Comparison of ENCODE assay signal across 1 cellular context in the genomic region with DNA sequence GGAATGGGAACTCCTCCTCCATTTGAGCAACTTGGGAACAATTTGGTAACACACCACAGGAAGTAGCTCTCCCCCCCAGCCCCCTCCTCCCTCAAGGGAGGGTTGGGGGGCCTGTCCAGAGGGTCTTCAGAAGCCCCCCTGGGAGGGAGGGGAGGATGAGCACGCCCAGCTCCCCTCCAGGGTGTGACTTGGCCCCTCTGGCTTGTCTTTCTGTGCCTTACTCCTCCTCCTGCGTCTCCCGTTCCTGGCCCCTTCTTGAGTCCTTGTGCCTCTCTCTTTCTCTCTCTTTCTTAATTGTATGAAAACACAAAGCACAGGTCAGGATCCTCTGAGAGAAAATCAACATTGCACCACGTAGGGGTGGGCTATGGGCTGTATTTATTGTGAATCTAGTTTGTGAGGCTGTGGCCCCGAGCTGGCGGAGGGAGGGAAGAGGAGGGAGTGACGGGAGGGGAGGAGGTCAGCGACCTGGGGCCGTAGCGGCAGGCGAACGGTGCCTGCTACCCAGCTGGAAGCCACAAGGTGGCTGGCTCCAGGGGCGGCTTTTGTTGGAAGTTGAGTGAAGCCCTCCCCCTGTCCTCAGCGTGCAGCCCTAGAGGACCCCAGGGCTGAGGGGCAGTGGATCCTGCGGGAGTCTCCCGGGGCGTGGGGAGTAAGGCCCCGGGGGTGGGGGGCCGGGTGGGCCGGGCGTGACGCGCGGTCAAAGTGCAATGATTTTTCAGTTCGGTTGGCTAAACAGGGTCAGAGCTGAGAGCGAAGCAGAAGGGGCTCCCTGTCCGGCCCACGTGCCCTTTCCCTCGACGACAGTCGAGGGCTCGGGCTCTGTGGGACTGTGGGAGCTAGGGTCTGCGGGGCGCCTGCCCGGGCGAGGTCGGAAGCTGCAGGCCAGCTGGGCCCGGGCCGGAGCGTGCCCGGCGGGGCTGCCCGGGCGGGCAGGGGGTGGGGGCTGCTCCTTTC.
TF ChIP-seq lines count a peak whose summit lies in the region.

No MANE protein-coding gene starts in this region.

TF ChIP-seq in HepG2, 621 proteins besides CTCF, POLR2A, EP300 and RAD21 (continued from another document and continues in another):
- peak; percentile 76; the same call in 1 of the 2 replicates for TF ChIP-seq MAZ (IDR thresholded peaks at IDR 0.05; ENCODE audit: borderline replicate concordance, low read depth, low read length)
- TF ChIP-seq MAZ (CRISPR knock-in tag; IDR thresholded peaks at IDR 0.05; ENCODE audit: low read depth), result no peak; the same call in 1 of the 2 replicates
- TF ChIP-seq, protein P1, sequence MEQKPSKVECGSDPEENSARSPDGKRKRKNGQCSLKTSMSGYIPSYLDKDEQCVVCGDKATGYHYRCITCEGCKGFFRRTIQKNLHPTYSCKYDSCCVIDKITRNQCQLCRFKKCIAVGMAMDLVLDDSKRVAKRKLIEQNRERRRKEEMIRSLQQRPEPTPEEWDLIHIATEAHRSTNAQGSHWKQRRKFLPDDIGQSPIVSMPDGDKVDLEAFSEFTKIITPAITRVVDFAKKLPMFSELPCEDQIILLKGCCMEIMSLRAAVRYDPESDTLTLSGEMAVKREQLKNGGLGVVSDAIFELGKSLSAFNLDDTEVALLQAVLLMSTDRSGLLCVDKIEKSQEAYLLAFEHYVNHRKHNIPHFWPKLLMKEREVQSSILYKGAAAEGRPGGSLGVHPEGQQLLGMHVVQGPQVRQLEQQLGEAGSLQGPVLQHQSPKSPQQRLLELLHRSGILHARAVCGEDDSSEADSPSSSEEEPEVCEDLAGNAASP (CRISPR knock-in tag; IDR thresholded peaks at IDR 0.05; ENCODE audit: borderline replicate concordance), result 0 out of 2 replicates have a peak, but pooled peaks have one; percentile 31
- TF ChIP-seq, protein P2, sequence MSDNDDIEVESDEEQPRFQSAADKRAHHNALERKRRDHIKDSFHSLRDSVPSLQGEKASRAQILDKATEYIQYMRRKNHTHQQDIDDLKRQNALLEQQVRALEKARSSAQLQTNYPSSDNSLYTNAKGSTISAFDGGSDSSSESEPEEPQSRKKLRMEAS (IDR thresholded peaks at IDR 0.05), result peak; percentile 93
- TF ChIP-seq STAT5B (CRISPR knock-in tag; IDR thresholded peaks at IDR 0.05), result no peak
- TF ChIP-seq NR2F6 (IDR thresholded peaks at IDR 0.05), result peak; percentile 79
- TF ChIP-seq NR2F6 (CRISPR knock-in tag; IDR thresholded peaks at IDR 0.05), result peak; percentile 80
- TF ChIP-seq ELF3 (CRISPR knock-in tag; IDR thresholded peaks at IDR 0.05), result 0 out of 2 replicates have a peak, but pooled peaks have one; percentile 20
- TF ChIP-seq, protein P3, sequence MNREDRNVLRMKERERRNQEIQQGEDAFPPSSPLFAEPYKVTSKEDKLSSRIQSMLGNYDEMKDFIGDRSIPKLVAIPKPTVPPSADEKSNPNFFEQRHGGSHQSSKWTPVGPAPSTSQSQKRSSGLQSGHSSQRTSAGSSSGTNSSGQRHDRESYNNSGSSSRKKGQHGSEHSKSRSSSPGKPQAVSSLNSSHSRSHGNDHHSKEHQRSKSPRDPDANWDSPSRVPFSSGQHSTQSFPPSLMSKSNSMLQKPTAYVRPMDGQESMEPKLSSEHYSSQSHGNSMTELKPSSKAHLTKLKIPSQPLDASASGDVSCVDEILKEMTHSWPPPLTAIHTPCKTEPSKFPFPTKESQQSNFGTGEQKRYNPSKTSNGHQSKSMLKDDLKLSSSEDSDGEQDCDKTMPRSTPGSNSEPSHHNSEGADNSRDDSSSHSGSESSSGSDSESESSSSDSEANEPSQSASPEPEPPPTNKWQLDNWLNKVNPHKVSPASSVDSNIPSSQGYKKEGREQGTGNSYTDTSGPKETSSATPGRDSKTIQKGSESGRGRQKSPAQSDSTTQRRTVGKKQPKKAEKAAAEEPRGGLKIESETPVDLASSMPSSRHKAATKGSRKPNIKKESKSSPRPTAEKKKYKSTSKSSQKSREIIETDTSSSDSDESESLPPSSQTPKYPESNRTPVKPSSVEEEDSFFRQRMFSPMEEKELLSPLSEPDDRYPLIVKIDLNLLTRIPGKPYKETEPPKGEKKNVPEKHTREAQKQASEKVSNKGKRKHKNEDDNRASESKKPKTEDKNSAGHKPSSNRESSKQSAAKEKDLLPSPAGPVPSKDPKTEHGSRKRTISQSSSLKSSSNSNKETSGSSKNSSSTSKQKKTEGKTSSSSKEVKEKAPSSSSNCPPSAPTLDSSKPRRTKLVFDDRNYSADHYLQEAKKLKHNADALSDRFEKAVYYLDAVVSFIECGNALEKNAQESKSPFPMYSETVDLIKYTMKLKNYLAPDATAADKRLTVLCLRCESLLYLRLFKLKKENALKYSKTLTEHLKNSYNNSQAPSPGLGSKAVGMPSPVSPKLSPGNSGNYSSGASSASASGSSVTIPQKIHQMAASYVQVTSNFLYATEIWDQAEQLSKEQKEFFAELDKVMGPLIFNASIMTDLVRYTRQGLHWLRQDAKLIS (CRISPR knock-in tag; IDR thresholded peaks at IDR 0.05), result no peak
- TF ChIP-seq, protein P4, sequence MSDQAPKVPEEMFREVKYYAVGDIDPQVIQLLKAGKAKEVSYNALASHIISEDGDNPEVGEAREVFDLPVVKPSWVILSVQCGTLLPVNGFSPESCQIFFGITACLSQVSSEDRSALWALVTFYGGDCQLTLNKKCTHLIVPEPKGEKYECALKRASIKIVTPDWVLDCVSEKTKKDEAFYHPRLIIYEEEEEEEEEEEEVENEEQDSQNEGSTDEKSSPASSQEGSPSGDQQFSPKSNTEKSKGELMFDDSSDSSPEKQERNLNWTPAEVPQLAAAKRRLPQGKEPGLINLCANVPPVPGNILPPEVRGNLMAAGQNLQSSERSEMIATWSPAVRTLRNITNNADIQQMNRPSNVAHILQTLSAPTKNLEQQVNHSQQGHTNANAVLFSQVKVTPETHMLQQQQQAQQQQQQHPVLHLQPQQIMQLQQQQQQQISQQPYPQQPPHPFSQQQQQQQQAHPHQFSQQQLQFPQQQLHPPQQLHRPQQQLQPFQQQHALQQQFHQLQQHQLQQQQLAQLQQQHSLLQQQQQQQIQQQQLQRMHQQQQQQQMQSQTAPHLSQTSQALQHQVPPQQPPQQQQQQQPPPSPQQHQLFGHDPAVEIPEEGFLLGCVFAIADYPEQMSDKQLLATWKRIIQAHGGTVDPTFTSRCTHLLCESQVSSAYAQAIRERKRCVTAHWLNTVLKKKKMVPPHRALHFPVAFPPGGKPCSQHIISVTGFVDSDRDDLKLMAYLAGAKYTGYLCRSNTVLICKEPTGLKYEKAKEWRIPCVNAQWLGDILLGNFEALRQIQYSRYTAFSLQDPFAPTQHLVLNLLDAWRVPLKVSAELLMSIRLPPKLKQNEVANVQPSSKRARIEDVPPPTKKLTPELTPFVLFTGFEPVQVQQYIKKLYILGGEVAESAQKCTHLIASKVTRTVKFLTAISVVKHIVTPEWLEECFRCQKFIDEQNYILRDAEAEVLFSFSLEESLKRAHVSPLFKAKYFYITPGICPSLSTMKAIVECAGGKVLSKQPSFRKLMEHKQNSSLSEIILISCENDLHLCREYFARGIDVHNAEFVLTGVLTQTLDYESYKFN (CRISPR knock-in tag; conservative IDR thresholded peaks at IDR 0.05), result 0 out of 2 replicates have a peak, but pooled peaks have one; percentile 13
- no peak for TF ChIP-seq ZFP82 (CRISPR knock-in tag; IDR thresholded peaks at IDR 0.05; ENCODE audit: borderline replicate concordance)
- TF ChIP-seq GTF2F1 (IDR thresholded peaks at IDR 0.05; ENCODE audit: low read length), result no peak
- peak; percentile 63 to 74; a peak in 3 of 4 replicates for TF ChIP-seq NR2F1 (CRISPR knock-in tag; IDR thresholded peaks at IDR 0.05)
- no peak for TF ChIP-seq ZNF20 (CRISPR knock-in tag; IDR thresholded peaks at IDR 0.05)
- TF ChIP-seq SRSF9 (IDR thresholded peaks at IDR 0.05; ENCODE audit: borderline replicate concordance, insufficient read depth, low read depth, low read length, poor library complexity, severe bottlenecking), result no peak
- TF ChIP-seq, protein P5, sequence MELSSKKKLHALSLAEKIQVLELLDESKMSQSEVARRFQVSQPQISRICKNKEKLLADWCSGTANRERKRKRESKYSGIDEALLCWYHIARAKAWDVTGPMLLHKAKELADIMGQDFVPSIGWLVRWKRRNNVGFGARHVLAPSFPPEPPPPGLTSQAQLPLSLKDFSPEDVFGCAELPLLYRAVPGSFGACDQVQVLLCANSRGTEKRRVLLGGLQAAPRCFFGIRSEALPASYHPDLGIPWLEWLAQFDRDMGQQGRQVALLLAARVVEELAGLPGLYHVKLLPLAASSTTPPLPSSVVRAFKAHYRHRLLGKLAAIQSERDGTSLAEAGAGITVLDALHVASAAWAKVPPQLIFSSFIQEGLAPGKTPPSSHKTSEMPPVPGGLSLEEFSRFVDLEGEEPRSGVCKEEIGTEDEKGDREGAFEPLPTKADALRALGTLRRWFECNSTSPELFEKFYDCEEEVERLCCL (CRISPR knock-in tag; IDR thresholded peaks at IDR 0.05; ENCODE audit: borderline replicate concordance), result no peak
- no peak for TF ChIP-seq ZNF878 (CRISPR knock-in tag; IDR thresholded peaks at IDR 0.05)
- TF ChIP-seq, protein P6, sequence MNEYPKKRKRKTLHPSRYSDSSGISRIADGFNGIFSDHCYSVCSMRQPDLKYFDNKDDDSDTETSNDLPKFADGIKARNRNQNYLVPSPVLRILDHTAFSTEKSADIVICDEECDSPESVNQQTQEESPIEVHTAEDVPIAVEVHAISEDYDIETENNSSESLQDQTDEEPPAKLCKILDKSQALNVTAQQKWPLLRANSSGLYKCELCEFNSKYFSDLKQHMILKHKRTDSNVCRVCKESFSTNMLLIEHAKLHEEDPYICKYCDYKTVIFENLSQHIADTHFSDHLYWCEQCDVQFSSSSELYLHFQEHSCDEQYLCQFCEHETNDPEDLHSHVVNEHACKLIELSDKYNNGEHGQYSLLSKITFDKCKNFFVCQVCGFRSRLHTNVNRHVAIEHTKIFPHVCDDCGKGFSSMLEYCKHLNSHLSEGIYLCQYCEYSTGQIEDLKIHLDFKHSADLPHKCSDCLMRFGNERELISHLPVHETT (CRISPR knock-in tag; conservative IDR thresholded peaks at IDR 0.05), result no peak
- no peak for TF ChIP-seq ZNF33B (CRISPR knock-in tag; IDR thresholded peaks at IDR 0.05)
- TF ChIP-seq ZNF761 (CRISPR knock-in tag; conservative IDR thresholded peaks at IDR 0.05), result no peak
- no peak for TF ChIP-seq ZNF337 (CRISPR knock-in tag; IDR thresholded peaks at IDR 0.05; ENCODE audit: borderline replicate concordance, low read depth)
- TF ChIP-seq, protein P7, sequence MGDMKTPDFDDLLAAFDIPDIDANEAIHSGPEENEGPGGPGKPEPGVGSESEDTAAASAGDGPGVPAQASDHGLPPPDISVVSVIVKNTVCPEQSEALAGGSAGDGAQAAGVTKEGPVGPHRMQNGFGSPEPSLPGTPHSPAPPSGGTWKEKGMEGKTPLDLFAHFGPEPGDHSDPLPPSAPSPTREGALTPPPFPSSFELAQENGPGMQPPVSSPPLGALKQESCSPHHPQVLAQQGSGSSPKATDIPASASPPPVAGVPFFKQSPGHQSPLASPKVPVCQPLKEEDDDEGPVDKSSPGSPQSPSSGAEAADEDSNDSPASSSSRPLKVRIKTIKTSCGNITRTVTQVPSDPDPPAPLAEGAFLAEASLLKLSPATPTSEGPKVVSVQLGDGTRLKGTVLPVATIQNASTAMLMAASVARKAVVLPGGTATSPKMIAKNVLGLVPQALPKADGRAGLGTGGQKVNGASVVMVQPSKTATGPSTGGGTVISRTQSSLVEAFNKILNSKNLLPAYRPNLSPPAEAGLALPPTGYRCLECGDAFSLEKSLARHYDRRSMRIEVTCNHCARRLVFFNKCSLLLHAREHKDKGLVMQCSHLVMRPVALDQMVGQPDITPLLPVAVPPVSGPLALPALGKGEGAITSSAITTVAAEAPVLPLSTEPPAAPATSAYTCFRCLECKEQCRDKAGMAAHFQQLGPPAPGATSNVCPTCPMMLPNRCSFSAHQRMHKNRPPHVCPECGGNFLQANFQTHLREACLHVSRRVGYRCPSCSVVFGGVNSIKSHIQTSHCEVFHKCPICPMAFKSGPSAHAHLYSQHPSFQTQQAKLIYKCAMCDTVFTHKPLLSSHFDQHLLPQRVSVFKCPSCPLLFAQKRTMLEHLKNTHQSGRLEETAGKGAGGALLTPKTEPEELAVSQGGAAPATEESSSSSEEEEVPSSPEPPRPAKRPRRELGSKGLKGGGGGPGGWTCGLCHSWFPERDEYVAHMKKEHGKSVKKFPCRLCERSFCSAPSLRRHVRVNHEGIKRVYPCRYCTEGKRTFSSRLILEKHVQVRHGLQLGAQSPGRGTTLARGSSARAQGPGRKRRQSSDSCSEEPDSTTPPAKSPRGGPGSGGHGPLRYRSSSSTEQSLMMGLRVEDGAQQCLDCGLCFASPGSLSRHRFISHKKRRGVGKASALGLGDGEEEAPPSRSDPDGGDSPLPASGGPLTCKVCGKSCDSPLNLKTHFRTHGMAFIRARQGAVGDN (CRISPR knock-in tag; IDR thresholded peaks at IDR 0.05), result peak; percentile 87
- no peak for TF ChIP-seq DNMT3B (CRISPR knock-in tag; conservative IDR thresholded peaks at IDR 0.05)
- no peak for TF ChIP-seq ZNF451 (CRISPR knock-in tag; IDR thresholded peaks at IDR 0.05)
- TF ChIP-seq, protein P8, sequence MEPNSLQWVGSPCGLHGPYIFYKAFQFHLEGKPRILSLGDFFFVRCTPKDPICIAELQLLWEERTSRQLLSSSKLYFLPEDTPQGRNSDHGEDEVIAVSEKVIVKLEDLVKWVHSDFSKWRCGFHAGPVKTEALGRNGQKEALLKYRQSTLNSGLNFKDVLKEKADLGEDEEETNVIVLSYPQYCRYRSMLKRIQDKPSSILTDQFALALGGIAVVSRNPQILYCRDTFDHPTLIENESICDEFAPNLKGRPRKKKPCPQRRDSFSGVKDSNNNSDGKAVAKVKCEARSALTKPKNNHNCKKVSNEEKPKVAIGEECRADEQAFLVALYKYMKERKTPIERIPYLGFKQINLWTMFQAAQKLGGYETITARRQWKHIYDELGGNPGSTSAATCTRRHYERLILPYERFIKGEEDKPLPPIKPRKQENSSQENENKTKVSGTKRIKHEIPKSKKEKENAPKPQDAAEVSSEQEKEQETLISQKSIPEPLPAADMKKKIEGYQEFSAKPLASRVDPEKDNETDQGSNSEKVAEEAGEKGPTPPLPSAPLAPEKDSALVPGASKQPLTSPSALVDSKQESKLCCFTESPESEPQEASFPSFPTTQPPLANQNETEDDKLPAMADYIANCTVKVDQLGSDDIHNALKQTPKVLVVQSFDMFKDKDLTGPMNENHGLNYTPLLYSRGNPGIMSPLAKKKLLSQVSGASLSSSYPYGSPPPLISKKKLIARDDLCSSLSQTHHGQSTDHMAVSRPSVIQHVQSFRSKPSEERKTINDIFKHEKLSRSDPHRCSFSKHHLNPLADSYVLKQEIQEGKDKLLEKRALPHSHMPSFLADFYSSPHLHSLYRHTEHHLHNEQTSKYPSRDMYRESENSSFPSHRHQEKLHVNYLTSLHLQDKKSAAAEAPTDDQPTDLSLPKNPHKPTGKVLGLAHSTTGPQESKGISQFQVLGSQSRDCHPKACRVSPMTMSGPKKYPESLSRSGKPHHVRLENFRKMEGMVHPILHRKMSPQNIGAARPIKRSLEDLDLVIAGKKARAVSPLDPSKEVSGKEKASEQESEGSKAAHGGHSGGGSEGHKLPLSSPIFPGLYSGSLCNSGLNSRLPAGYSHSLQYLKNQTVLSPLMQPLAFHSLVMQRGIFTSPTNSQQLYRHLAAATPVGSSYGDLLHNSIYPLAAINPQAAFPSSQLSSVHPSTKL (CRISPR knock-in tag; IDR thresholded peaks at IDR 0.05), result 0 out of 2 replicates have a peak, but pooled peaks have one; percentile 35
- TF ChIP-seq KLF16 (CRISPR knock-in tag; IDR thresholded peaks at IDR 0.05), result no peak
- TF ChIP-seq KDM6A (CRISPR knock-in tag; IDR thresholded peaks at IDR 0.05; ENCODE audit: low read depth), result no peak; the same call in 1 of the 2 replicates
- no peak for TF ChIP-seq KMT2A (CRISPR knock-in tag; IDR thresholded peaks at IDR 0.05)
- TF ChIP-seq ZNF782 (CRISPR knock-in tag; IDR thresholded peaks at IDR 0.05; ENCODE audit: borderline replicate concordance), result no peak
- no peak for TF ChIP-seq ZNF253 (CRISPR knock-in tag; IDR thresholded peaks at IDR 0.05; ENCODE audit: borderline replicate concordance)
- TF ChIP-seq ZNF780A (CRISPR knock-in tag; IDR thresholded peaks at IDR 0.05), result no peak
- no peak for TF ChIP-seq SNAPC2 (CRISPR knock-in tag; IDR thresholded peaks at IDR 0.05)
